9 cellular contexts compared by ENCODE assay signal in the genomic region with DNA sequence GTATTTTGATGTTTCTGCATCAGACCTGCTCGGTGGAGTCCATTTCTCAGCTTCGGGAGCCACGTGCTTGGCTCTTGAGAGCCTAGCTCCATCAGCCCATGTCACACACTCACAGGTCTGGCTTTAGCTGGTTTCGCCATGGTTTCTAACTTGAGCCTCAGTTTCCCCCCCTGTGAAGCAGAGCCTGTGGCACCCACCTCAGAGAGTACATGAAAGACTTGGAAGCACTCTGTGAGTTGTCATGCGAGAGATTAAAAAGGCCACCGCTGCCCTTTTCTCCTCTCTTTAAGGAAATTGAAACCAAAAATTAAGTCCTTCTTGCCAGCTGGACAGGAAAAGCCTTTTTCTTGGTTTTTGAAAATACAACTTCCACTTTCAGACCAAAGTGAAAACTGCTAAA. TPM values are rescaled to one million over a fixed set of nuclear protein-coding genes. Genes with fewer than 3 reads are reported as not detected.
DNase-seq lines count a peak whose midpoint lies in the region; ATAC-seq, FAIRE-seq and TF ChIP-seq lines count a peak whose summit lies in the region.
"Had no signal": no experiment of that assay in that cellular context is flagged by ENCODE, and none has a peak within 500 bp of the region (broad histone marks: within the 10 kb centered on the region; RNA-seq: fewer than 3 reads in every experiment).

No MANE protein-coding gene starts in this region.

- H3K4me1 ChIP-seq in HEK293 (ENCODE audit: control insufficient read depth, insufficient read depth, low read length) (peaks cover 39% of the 10 kb centered on the region), RWPE2 (ENCODE audit: insufficient read depth, poor library complexity, severe bottlenecking) (no peaks in the 10 kb centered on the region), kidney (ENCODE audit: control insufficient read depth in 1 of 2, insufficient read depth in 1 of 2, low read depth in 1 of 2, low read length in 2 of 2) (peaks cover 22 to 41% of the 10 kb centered on the region in 2 donors)

- H3K27ac ChIP-seq in HEK293 (ENCODE audit: extremely low read depth, low read depth, low read length), result no peak overlapping the region
- no peak overlapping the region for H3K27ac ChIP-seq in RWPE2 (ENCODE audit: poor library complexity, severe bottlenecking)
- peak overlapping the region; percentile 6 to 29 for H3K27ac ChIP-seq in kidney (ENCODE audit: low read depth in 2 of 2, low read length in 2 of 2)

- CTCF ChIA-PET in HEK293 (lab: Yijun Ruan, JAX), result interaction anchor here (1.0 kb wide), 1 partner anchor 8 kb away, joined by 3 read pairs; no protein-coding TSS in a partner anchor

- H3K36me3 ChIP-seq in HEK293 (ENCODE audit: control insufficient read depth in 2 of 2, insufficient read depth in 1 of 2, low read length in 2 of 2) (peaks cover 0 to 60% of the 10 kb centered on the region in 2 experiments; a peak in 1 of 3 replicates), RWPE2 (ENCODE audit: low read depth) (peaks cover 61% of the 10 kb centered on the region), kidney (ENCODE audit: control insufficient read depth in 1 of 2, insufficient read depth in 2 of 2, low read length in 2 of 2) (peaks cover 0 to 5% of the 10 kb centered on the region in 2 donors)

- POLR2A ChIA-PET in HEK293 (lab: Yijun Ruan, JAX), result interaction anchor here (1.9 kb wide), 1 partner anchor 89 kb away, joined by 4 read pairs; a partner anchor contains a TSS

- H3K4me3 ChIP-seq in GM12875 (ENCODE audit: low read depth, low read length) (peak overlapping the region; percentile 22), HEK293 (ENCODE audit: low read depth, low read length) (no peak overlapping the region), RWPE2 (ENCODE audit: severe bottlenecking) (no peak overlapping the region), kidney (ENCODE audit: low read length in 2 of 2) (peak overlapping the region; percentile 12 to 45)

- no peak for TF ChIP-seq CTCF in GM12875 (IDR thresholded peaks at IDR 0.05; ENCODE audit: borderline replicate concordance, insufficient read depth, low read depth, low read length)
- TF ChIP-seq CTCF in HEK293 (tag by site-specific recombination; IDR thresholded peaks at IDR 0.05), result no peak
- TF ChIP-seq CTCF in RWPE2 (IDR thresholded peaks at IDR 0.05; ENCODE audit: poor library complexity, severe bottlenecking), result no peak
- no peak for TF ChIP-seq CTCF in kidney (IDR thresholded peaks at IDR 0.05; ENCODE audit: borderline replicate concordance, extremely low read depth, insufficient read depth)

- no peak for ATAC-seq in RWPE2 (ENCODE audit: low read depth)

- intact Hi-C loops in kidney (cut with DNase I), result no loop called here

- DNase-seq in RWPE2 (ENCODE audit: low spot score) (peak; percentile 17), kidney (no peak), amniotic stem cell (lab: John Stamatoyannopoulos, UW) (no peak), mucosa of gallbladder (ENCODE audit: low spot score) (no peak), GF-D8 (lab: John Stamatoyannopoulos, UW) (no peak)
- DNase-seq in stimulated activated naive CD4-positive, alpha-beta T cell treated with Interleukin-2 at 50 U/mL for 16 hours (lab: John Stamatoyannopoulos, UW), result no peak

- no peaks in the 10 kb centered on the region for H3K9me3 ChIP-seq in HEK293 (ENCODE audit: control insufficient read depth, insufficient read depth, low read depth, low read length)
- no peaks in the 10 kb centered on the region for H3K9me3 ChIP-seq in RWPE2 (ENCODE audit: severe bottlenecking)
- H3K9me3 ChIP-seq in kidney (ENCODE audit: control insufficient read depth in 1 of 2, low read length in 2 of 2), result no peaks in the 10 kb centered on the region

- no peaks in the 10 kb centered on the region for H3K27me3 ChIP-seq in RWPE2 (ENCODE audit: insufficient read depth, poor library complexity, severe bottlenecking)

- FAIRE-seq in kidney (lab: Jason Lieb, UNC), result no peak
- FAIRE-seq: keratinocyte had no signal

- H3K9ac ChIP-seq in kidney (ENCODE audit: low read length in 2 of 2), result peak overlapping the region in 1 of 2 donors; percentile 22

TF ChIP-seq in HEK293, 187 proteins besides CTCF, POLR2A, EP300 and RAD21:
- TF ChIP-seq ZNF23 (tag by site-specific recombination; IDR thresholded peaks at IDR 0.05; ENCODE audit: borderline replicate concordance), result no peak
- TF ChIP-seq, protein P1, sequence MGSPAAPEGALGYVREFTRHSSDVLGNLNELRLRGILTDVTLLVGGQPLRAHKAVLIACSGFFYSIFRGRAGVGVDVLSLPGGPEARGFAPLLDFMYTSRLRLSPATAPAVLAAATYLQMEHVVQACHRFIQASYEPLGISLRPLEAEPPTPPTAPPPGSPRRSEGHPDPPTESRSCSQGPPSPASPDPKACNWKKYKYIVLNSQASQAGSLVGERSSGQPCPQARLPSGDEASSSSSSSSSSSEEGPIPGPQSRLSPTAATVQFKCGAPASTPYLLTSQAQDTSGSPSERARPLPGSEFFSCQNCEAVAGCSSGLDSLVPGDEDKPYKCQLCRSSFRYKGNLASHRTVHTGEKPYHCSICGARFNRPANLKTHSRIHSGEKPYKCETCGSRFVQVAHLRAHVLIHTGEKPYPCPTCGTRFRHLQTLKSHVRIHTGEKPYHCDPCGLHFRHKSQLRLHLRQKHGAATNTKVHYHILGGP (tag by site-specific recombination; IDR thresholded peaks at IDR 0.05), result no peak
- 0 out of 2 replicates have a peak, but pooled peaks have one; percentile 21 for TF ChIP-seq PRDM1 (tag by site-specific recombination; IDR thresholded peaks at IDR 0.05)
- no peak for TF ChIP-seq ZNF624 (tag by site-specific recombination; IDR thresholded peaks at IDR 0.05)
- TF ChIP-seq, protein P2, sequence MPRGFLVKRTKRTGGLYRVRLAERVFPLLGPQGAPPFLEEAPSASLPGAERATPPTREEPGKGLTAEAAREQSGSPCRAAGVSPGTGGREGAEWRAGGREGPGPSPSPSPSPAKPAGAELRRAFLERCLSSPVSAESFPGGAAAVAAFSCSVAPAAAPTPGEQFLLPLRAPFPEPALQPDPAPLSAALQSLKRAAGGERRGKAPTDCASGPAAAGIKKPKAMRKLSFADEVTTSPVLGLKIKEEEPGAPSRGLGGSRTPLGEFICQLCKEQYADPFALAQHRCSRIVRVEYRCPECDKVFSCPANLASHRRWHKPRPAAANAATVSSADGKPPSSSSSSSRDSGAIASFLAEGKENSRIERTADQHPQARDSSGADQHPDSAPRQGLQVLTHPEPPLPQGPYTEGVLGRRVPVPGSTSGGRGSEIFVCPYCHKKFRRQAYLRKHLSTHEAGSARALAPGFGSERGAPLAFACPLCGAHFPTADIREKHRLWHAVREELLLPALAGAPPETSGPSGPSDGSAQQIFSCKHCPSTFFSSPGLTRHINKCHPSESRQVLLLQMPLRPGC (tag by site-specific recombination; IDR thresholded peaks at IDR 0.05), result no peak
- no peak for TF ChIP-seq SP7 (tag by site-specific recombination; IDR thresholded peaks at IDR 0.05)

RNA-seq across cellular contexts. Expression of a gene that starts 8.8 kb away (rescaled TPM):
- total RNA-seq in kidney (22.8 TPM), mucosa of gallbladder (19.8 TPM)
- 4.8 TPM for polyA plus RNA-seq in kidney (ENCODE audit: insufficient read depth, low read depth, low replicate concordance)

Comparison
In these comparisons a context has a peak if more than half of its experiments do, and no peak if none do; other contexts are left out.
1. H3K4me3 ChIP-seq: peak in GM12875 (single experiment) and kidney (2 of 2); none in HEK293 (single experiment) and RWPE2 (single experiment).
2. H3K27ac ChIP-seq: peak in kidney (2 of 2); none in HEK293 (single experiment) and RWPE2 (single experiment).